ENCODE assay signal across 19 cellular contexts in genomic region chr3:98954242-98954641, GRCh38. TPM values are rescaled to one million over a fixed set of nuclear protein-coding genes. Genes with fewer than 3 reads are reported as not detected.
DNase-seq lines count a peak whose midpoint lies in the region; ATAC-seq, FAIRE-seq and TF ChIP-seq lines count a peak whose summit lies in the region.
"Had no signal": no experiment of that assay in that cellular context is flagged by ENCODE, and none has a peak within 500 bp of the region (broad histone marks: within the 10 kb centered on the region; RNA-seq: fewer than 3 reads in every experiment).

No MANE protein-coding gene starts in this region.

- H3K27ac Mint-ChIP-seq in astrocyte (ENCODE audit: unreplicated experiment) = no peak overlapping the region
- H3K27ac Mint-ChIP-seq: B cell; CD8-positive, alpha-beta T cell; GM23338; IgD-negative memory B cell had no signal

- H4K91ac ChIP-seq in mesenchymal stem cell (ENCODE audit: low read length) = no peak overlapping the region

- no peak overlapping the region for H2BK15ac ChIP-seq in mesenchymal stem cell (ENCODE audit: low read depth, poor library complexity, severe bottlenecking)

- H2BK120ac ChIP-seq in mesenchymal stem cell (ENCODE audit: low read depth, low read length) = no peak overlapping the region

- H3K9me3 Mint-ChIP-seq in astrocyte (ENCODE audit: unreplicated experiment) = peaks cover 13% of the 10 kb centered on the region
- H3K9me3 Mint-ChIP-seq: CD8-positive, alpha-beta T cell; GM23338 had no signal

- peaks cover 16% of the 10 kb centered on the region for H3K4me1 Mint-ChIP-seq in astrocyte (ENCODE audit: low read depth, unreplicated experiment)
- H3K4me1 Mint-ChIP-seq: B cell, GM23338, IgD-negative memory B cell had no signal

- H3K79me1 ChIP-seq in mesenchymal stem cell (replicated peaks; ENCODE audit: low read length, poor library complexity, severe bottlenecking) = peaks cover 3% of the 10 kb centered on the region

- FAIRE-seq in astrocyte (lab: Jason Lieb, UNC) (peak; percentile 5), D721Med (lab: Jason Lieb, UNC) (no peak)

- H3K4me2 ChIP-seq in astrocyte (ENCODE audit: low read length) (no peak overlapping the region), mesenchymal stem cell (ENCODE audit: low read length, poor library complexity, severe bottlenecking) (no peak overlapping the region)
- H3K4me2 ChIP-seq: GM23338 had no signal

- peaks cover 9% of the 10 kb centered on the region for H3K4me1 ChIP-seq in astrocyte (ENCODE audit: insufficient read depth, low read length)
- peaks cover 3% of the 10 kb centered on the region for H3K4me1 ChIP-seq in mesenchymal stem cell (ENCODE audit: control insufficient read depth, insufficient read depth, low read depth, low read length)
- H3K4me1 ChIP-seq: SJCRH30 had no signal

- H3K27ac ChIP-seq in astrocyte (ENCODE audit: low read depth, low read length) (no peak overlapping the region), mesenchymal stem cell (ENCODE audit: low read length, poor library complexity, severe bottlenecking) (no peak overlapping the region)
- H3K27ac ChIP-seq: SJCRH30 had no signal

- no peaks in the 10 kb centered on the region for H3K27me3 ChIP-seq in astrocyte (ENCODE audit: insufficient read depth, low read length)
- no peaks in the 10 kb centered on the region for H3K27me3 ChIP-seq in mesenchymal stem cell (ENCODE audit: control insufficient read depth in 1 of 2, insufficient read depth in 1 of 2, low read length in 2 of 2)
- H3K27me3 ChIP-seq: SJCRH30 had no signal

- no peak overlapping the region for H2BK5ac ChIP-seq in mesenchymal stem cell (ENCODE audit: low read depth, low read length, poor library complexity, severe bottlenecking)

- H3K18ac ChIP-seq in mesenchymal stem cell (ENCODE audit: low read depth in 1 of 2, low read length in 2 of 2) = no peak overlapping the region

- H3K9ac ChIP-seq in astrocyte (ENCODE audit: low read length) (no peak overlapping the region), mesenchymal stem cell (ENCODE audit: low read length) (peak overlapping the region; percentile 48)

- H3K4me3 ChIP-seq in astrocyte (ENCODE audit: insufficient read depth, low read depth, low read length) (no peak overlapping the region), mesenchymal stem cell (ENCODE audit: insufficient read depth in 1 of 2, low read depth in 1 of 2, low read length in 2 of 2) (peak overlapping the region in 1 of 2 experiments; percentile 52)
- H3K4me3 ChIP-seq: A549, GM23338, SJCRH30 had no signal

- WGBS in mesenchymal stem cell = no CpG with 5 or more reads among the region's 1 CpG

- H2BK12ac ChIP-seq in mesenchymal stem cell (ENCODE audit: low read length in 2 of 2) = no peak overlapping the region

- no peak overlapping the region for H3K4ac ChIP-seq in mesenchymal stem cell (ENCODE audit: low read depth in 1 of 2, low read length in 2 of 2)

- ATAC-seq in HG02763 (IDR thresholded peaks at IDR 0.05; ENCODE audit: unreplicated experiment) (no peak), HG03139 (IDR thresholded peaks at IDR 0.05; ENCODE audit: unreplicated experiment) (no peak)
- ATAC-seq: A549; CD8-positive, alpha-beta T cell; GM23338 had no signal

- no peaks in the 10 kb centered on the region for H4K20me1 ChIP-seq in astrocyte (ENCODE audit: insufficient read depth, low read length)

- H2AK5ac ChIP-seq in mesenchymal stem cell (ENCODE audit: low read length, severe bottlenecking) = no peak overlapping the region

- no peaks in the 10 kb centered on the region for H3K27me3 Mint-ChIP-seq in astrocyte (ENCODE audit: low read depth, unreplicated experiment)

- H3K36me3 Mint-ChIP-seq in astrocyte (ENCODE audit: low read depth, unreplicated experiment) = no peaks in the 10 kb centered on the region
- H3K36me3 Mint-ChIP-seq: CD8-positive, alpha-beta T cell; IgD-negative memory B cell had no signal

- TF ChIP-seq CTCF in astrocyte (IDR thresholded peaks at IDR 0.05; ENCODE audit: insufficient read depth, low read depth, low read length) = no peak
- no peak for TF ChIP-seq CTCF in D721Med (IDR thresholded peaks at IDR 0.05; ENCODE audit: insufficient read depth, missing control alignments)

- TF ChIP-seq EP300 in Ishikawa (IDR thresholded peaks at IDR 0.05; ENCODE audit: borderline replicate concordance) = no peak

- H3K79me2 ChIP-seq in astrocyte (ENCODE audit: insufficient read depth, low read length) = no peaks in the 10 kb centered on the region

- H4K8ac ChIP-seq in mesenchymal stem cell (ENCODE audit: low read length) = no peak overlapping the region

- H3K4me3 Mint-ChIP-seq in astrocyte (ENCODE audit: unreplicated experiment) = no peak overlapping the region
- H3K4me3 Mint-ChIP-seq: B cell; CD8-positive, alpha-beta T cell; GM23338; IgD-negative memory B cell had no signal

- H3K36me3 ChIP-seq in astrocyte (ENCODE audit: insufficient read depth, low read length) = no peaks in the 10 kb centered on the region
- H3K36me3 ChIP-seq in mesenchymal stem cell (ENCODE audit: control insufficient read depth in 1 of 2, insufficient read depth in 2 of 2, low read depth in 1 of 2, low read length in 2 of 2) = no peaks in the 10 kb centered on the region
- H3K36me3 ChIP-seq: SJCRH30 had no signal

- H3K14ac ChIP-seq in mesenchymal stem cell (ENCODE audit: low read length in 2 of 2) = no peak overlapping the region

- H3K23ac ChIP-seq in mesenchymal stem cell (ENCODE audit: low read length in 2 of 2) = no peak overlapping the region

- H3K9me3 ChIP-seq in astrocyte (ENCODE audit: insufficient read depth, low read depth, low read length) (no peaks in the 10 kb centered on the region), mesenchymal stem cell (ENCODE audit: control insufficient read depth, low read length) (no peaks in the 10 kb centered on the region)
- H3K9me3 ChIP-seq: A549, SJCRH30 had no signal

- TF ChIP-seq RAD21 in Ishikawa (IDR thresholded peaks at IDR 0.05; ENCODE audit: low read depth) = no peak

- peak; percentile 82 for DNase-seq in EH (ENCODE audit: low read depth)
- DNase-seq in astrocyte (ENCODE audit: low read depth) = peak; percentile 54
- DNase-seq in mesenchymal stem cell = no peak
- no peak for DNase-seq in epidermal melanocyte (ENCODE audit: insufficient read length, low spot score)
- no peak for DNase-seq in D721Med (ENCODE audit: insufficient read length, low spot score)
- DNase-seq: CD8-positive, alpha-beta T cell; DND-41; MV-4-11; NCI-H1436; NCI-H2029 treated with DMSO at 0.1 percent for 48 hours; NCI-H524; SJCRH30 had no signal

- H2AFZ ChIP-seq in astrocyte (ENCODE audit: low read depth, low read length) (no peak overlapping the region), mesenchymal stem cell (ENCODE audit: low read depth, low read length) (no peak overlapping the region)

TF ChIP-seq in Ishikawa, 13 proteins besides CTCF, POLR2A, EP300 and RAD21:
- TF ChIP-seq TEAD4 (IDR thresholded peaks at IDR 0.05) = 0 out of 2 replicates have a peak, but pooled peaks have one; percentile 21
- no peak for TF ChIP-seq TCF12 (IDR thresholded peaks at IDR 0.05; ENCODE audit: low read depth)

RNA-seq across cellular contexts. Expression of gene DCBLD2, which starts 52.7 kb away (rescaled TPM):
- total RNA-seq in astrocyte = 214 and 243 TPM in 2 replicates
- 47.2 TPM for polyA plus RNA-seq in mesenchymal stem cell (2013, experiment 1 of 2)
- polyA plus RNA-seq in mesenchymal stem cell (2013, experiment 2 of 2) = 46.5 TPM
- polyA plus RNA-seq: IgD-negative memory B cell had no signal

Comparison
In these comparisons a context has a peak if more than half of its experiments do, and no peak if none do; other contexts are left out.
1. DNase-seq: peak in EH (single experiment) and astrocyte (single experiment); none in mesenchymal stem cell (single experiment), epidermal melanocyte (single experiment) and D721Med (single experiment).